Comparison of ENCODE assay signal across 22 cellular contexts in genomic region chr10:17240617-17241016, GRCh38.
"Had no signal": no experiment of that assay in that cellular context is flagged by ENCODE, and none has a peak within 500 bp of the region (broad histone marks: within the 10 kb centered on the region; RNA-seq: fewer than 3 reads in every experiment).

No MANE protein-coding gene starts in this region.

- H3K27me3 ChIP-seq: foreskin keratinocyte, SJCRH30 had no signal

- DNase-seq: activated CD4-positive, alpha-beta T cell treated with anti-CD3 and anti-CD28 coated beads, Interleukin-2, amount 50 U/mL, for 1 hour; activated CD4-positive, CD25-positive, alpha-beta regulatory T cell treated with anti-CD3 and anti-CD28 coated beads, Interleukin-2, amount 50 U/mL, for 72 hours; activated naive CD4-positive, alpha-beta T cell; activated T-cell treated with anti-CD3 and anti-CD28 coated beads, Interleukin-2, amount 50 U/mL, for 1 hour; cortex of kidney; foreskin keratinocyte; lower lobe of right lung; midbrain; occipital lobe; SJCRH30; small intestine; stimulated activated CD4-positive, alpha-beta T cell treated with anti-CD3 and anti-CD28 coated beads, Interleukin-2, amount 100 ng/mL, for 24 hours had no signal

- H3K4me3 Mint-ChIP-seq: activated naive CD8-positive, alpha-beta T cell; stimulated activated memory B cell treated with anti-CD40 and anti-IgM and Interleukin-4, amounts not matched to agents 10 μg/mL and 1 μg/mL and 100 μg/mL, for 72 hours; T-helper 1 cell treated with Interleukin-12 subunit alpha and Interleukin-12 subunit beta and Interleukin-4 antibody, amounts not matched to agents 30 μg/mL and 1 μg/mL, for 36 hours; type B pancreatic cell had no signal

- ATAC-seq: foreskin keratinocyte; left lobe of liver; sciatic nerve; stimulated activated memory B cell treated with anti-CD40 and anti-IgM and Interleukin-4, amounts not matched to agents 10 μg/mL and 1 μg/mL and 100 μg/mL, for 72 hours had no signal

- H3K4me1 ChIP-seq: foreskin keratinocyte, SJCRH30 had no signal

- H3K27ac Mint-ChIP-seq: activated T-helper 2 cell treated with anti-CD3 and anti-CD28 coated beads, Interferon-gamma antibody, Interleukin-2, Interleukin-4, amounts not matched to agents 10 μg/mL and 5 μg/mL and 100 μg/mL, durations not matched to agents 14 hours and 24 hours and 36 hours; stimulated activated memory B cell treated with anti-CD40 and anti-IgM and Interleukin-4, amounts not matched to agents 10 μg/mL and 1 μg/mL and 100 μg/mL, for 72 hours; T-helper 1 cell treated with Interleukin-12 subunit alpha and Interleukin-12 subunit beta and Interleukin-4 antibody, amounts not matched to agents 30 μg/mL and 1 μg/mL, for 36 hours; type B pancreatic cell had no signal

- H3K9me3 ChIP-seq: lower lobe of right lung, thoracic aorta had no signal

- H3K27ac ChIP-seq: epithelial cell of prostate, foreskin keratinocyte, lower lobe of right lung, SJCRH30, VCaP had no signal

- H3K27me3 Mint-ChIP-seq: activated naive CD8-positive, alpha-beta T cell; type B pancreatic cell had no signal

- H3K36me3 Mint-ChIP-seq: activated naive CD8-positive, alpha-beta T cell had no signal

- H3K9me3 Mint-ChIP-seq: activated T-helper 2 cell treated with anti-CD3 and anti-CD28 coated beads, Interferon-gamma antibody, Interleukin-2, Interleukin-4, amounts not matched to agents 10 μg/mL and 5 μg/mL and 100 μg/mL, durations not matched to agents 14 hours and 24 hours and 36 hours; stimulated activated memory B cell treated with anti-CD40 and anti-IgM and Interleukin-4, amounts not matched to agents 10 μg/mL and 1 μg/mL and 100 μg/mL, for 72 hours; T-helper 1 cell treated with Interleukin-12 subunit alpha and Interleukin-12 subunit beta and Interleukin-4 antibody, amounts not matched to agents 30 μg/mL and 1 μg/mL, for 36 hours had no signal

- H3K4me3 ChIP-seq: lower lobe of right lung, SJCRH30, thoracic aorta had no signal
